Comparison of ENCODE assay signal across 20 cellular contexts in the genomic region with DNA sequence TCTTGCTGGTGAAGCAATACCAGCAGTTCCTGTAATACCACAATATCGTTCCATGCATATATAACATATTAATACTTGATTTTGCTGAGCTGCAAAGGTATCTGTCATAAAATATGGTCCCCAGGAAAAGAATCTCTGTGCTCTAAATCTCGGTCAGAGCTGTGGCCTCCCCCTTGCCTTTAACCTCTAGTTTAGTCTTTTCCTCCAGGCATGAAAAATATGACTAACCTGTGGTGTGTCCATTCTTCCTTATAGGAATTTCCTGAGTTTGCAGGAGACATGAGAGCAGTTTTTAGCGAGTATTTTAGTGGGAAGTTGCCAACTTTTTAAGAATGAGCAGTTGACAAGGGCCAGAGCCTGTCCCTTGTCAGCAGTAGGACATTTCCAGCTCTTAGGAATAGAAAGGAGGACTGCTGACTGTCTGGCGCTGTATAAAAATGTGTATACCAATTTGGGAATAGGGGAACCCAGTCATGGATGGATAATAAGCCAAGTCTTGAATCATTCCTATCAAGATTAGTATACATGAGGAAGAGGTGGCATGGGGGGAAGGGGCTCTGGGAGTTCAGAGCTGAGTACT. TPM values are rescaled to one million over a fixed set of nuclear protein-coding genes. Genes with fewer than 3 reads are reported as not detected.
A peak's percentile ranks its signal among the peaks of the same experiment; 100 is the strongest.
DNase-seq lines count a peak whose midpoint lies in the region; ATAC-seq, FAIRE-seq and TF ChIP-seq lines count a peak whose summit lies in the region.
"Had no signal": no experiment of that assay in that cellular context is flagged by ENCODE, and none has a peak within 500 bp of the region (broad histone marks: within the 10 kb centered on the region; RNA-seq: fewer than 3 reads in every experiment).

No MANE protein-coding gene starts in this region.

- ATAC-seq in naive thymus-derived CD4-positive, alpha-beta T cell = no peak
- no peak for ATAC-seq in upper lobe of left lung (ENCODE audit: low FRiP score in 2 of 2)
- ATAC-seq: gastrocnemius medialis had no signal

- no peak overlapping the region for H2AFZ ChIP-seq in Loucy (ENCODE audit: low read length)

- DNase-seq in CD4-positive, alpha-beta memory T cell = no peak
- peak; percentile 20 for DNase-seq in bronchial epithelial cell (ENCODE audit: low read depth)
- no peak for DNase-seq in naive thymus-derived CD4-positive, alpha-beta T cell
- DNase-seq in effector CD4-positive, alpha-beta T cell = no peak
- DNase-seq in HT-29 (ENCODE audit: low spot score) = no peak
- DNase-seq in upper lobe of left lung = no peak
- DNase-seq: activated CD4-positive, alpha-beta T cell treated with anti-CD3 and anti-CD28 coated beads, Interleukin-2, amount 10 ng/mL, durations not matched to agents 7 days and 5 days; activated naive CD8-positive, alpha-beta T cell treated with anti-CD3 and anti-CD28 coated beads for 36 hours; activated T-cell treated with anti-CD3 and anti-CD28 coated beads, Interleukin-2, amount 50 U/mL, for 48 hours; AML-193; DMS 273 treated with DMSO at 0.1 percent for 48 hours; gastrocnemius medialis; naive B cell; NCI-H774; posterior cingulate gyrus; stimulated activated CD4-positive, alpha-beta T cell treated with anti-CD3 and anti-CD28 coated beads, Interleukin-4, amount 100 ng/mL, for 1 hour had no signal

- no peaks in the 10 kb centered on the region for H3K9me3 Mint-ChIP-seq in CD4-positive, alpha-beta memory T cell
- H3K9me3 Mint-ChIP-seq in naive thymus-derived CD4-positive, alpha-beta T cell = peaks cover 0 to 2% (median 0%) of the 10 kb centered on the region in 11 donors
- H3K9me3 Mint-ChIP-seq: activated CD4-positive, alpha-beta T cell treated with anti-CD3 and anti-CD28 coated beads, Interleukin-2, amount 10 ng/mL, durations not matched to agents 7 days and 5 days; activated naive CD8-positive, alpha-beta T cell treated with anti-CD3 and anti-CD28 coated beads for 36 hours; brain; naive B cell had no signal

- H3K27ac Mint-ChIP-seq in CD4-positive, alpha-beta memory T cell = peak overlapping the region in 5 of 7 donors; percentile 6 to 88 (median 84)
- H3K27ac Mint-ChIP-seq in naive thymus-derived CD4-positive, alpha-beta T cell = peak overlapping the region in 5 of 9 donors; percentile 8 to 61 (median 39)

- no peaks in the 10 kb centered on the region for H3K9me2 ChIP-seq in Loucy (replicated peaks; ENCODE audit: low read depth, low read length)

- FAIRE-seq in bronchial epithelial cell (lab: Jason Lieb, UNC) = no peak

- peaks cover 36 to 74% (median 51%) of the 10 kb centered on the region in 4 donors for H3K4me1 Mint-ChIP-seq in CD4-positive, alpha-beta memory T cell
- H3K4me1 Mint-ChIP-seq in naive thymus-derived CD4-positive, alpha-beta T cell = peaks cover 29 to 80% (median 66%) of the 10 kb centered on the region in 7 donors

- peaks cover 26 to 78% of the 10 kb centered on the region in 2 donors for H3K36me3 Mint-ChIP-seq in CD4-positive, alpha-beta memory T cell
- peaks cover 9 to 24% (median 12%) of the 10 kb centered on the region in 5 donors for H3K36me3 Mint-ChIP-seq in naive thymus-derived CD4-positive, alpha-beta T cell

- no peak overlapping the region for H3K27ac ChIP-seq in CD4-positive, alpha-beta memory T cell (ENCODE audit: low read depth, low read length)
- H3K27ac ChIP-seq in naive thymus-derived CD4-positive, alpha-beta T cell (ENCODE audit: low read depth, low read length) = no peak overlapping the region
- no peak overlapping the region for H3K27ac ChIP-seq in upper lobe of left lung
- H3K27ac ChIP-seq: vagina had no signal

- POLR2A ChIA-PET in CD4-positive, alpha-beta memory T cell (lab: Charles Lee; ENCODE audit: partially characterized antibody) = no interaction called here
- POLR2A ChIA-PET in naive thymus-derived CD4-positive, alpha-beta T cell (lab: Charles Lee) = no interaction called here

- no peaks in the 10 kb centered on the region for H3K27me3 ChIP-seq in CD4-positive, alpha-beta memory T cell (ENCODE audit: insufficient read depth, low read length)
- no peaks in the 10 kb centered on the region for H3K27me3 ChIP-seq in Loucy (ENCODE audit: insufficient read depth, low read length, poor library complexity, severe bottlenecking)
- H3K27me3 ChIP-seq in bronchial epithelial cell (ENCODE audit: control insufficient read depth, insufficient read depth, low read length) = no peaks in the 10 kb centered on the region
- H3K27me3 ChIP-seq in naive thymus-derived CD4-positive, alpha-beta T cell (ENCODE audit: control insufficient read depth in 2 of 2, insufficient read depth in 2 of 2, low read length in 2 of 2) = no peaks in the 10 kb centered on the region
- H3K27me3 ChIP-seq in upper lobe of left lung = no peaks in the 10 kb centered on the region
- H3K27me3 ChIP-seq: gastrocnemius medialis, vagina had no signal

- CTCF ChIA-PET in CD4-positive, alpha-beta memory T cell (lab: Charles Lee; ENCODE audit: partially characterized antibody) = interaction anchor here (1.2 kb wide), 1 partner anchor 29 kb away, joined by 3 read pairs; no protein-coding TSS in a partner anchor
- CTCF ChIA-PET in naive thymus-derived CD4-positive, alpha-beta T cell (lab: Charles Lee) = interaction anchor here (0.6 kb wide), 1 partner anchor 12 kb away, joined by 3 read pairs; no protein-coding TSS in a partner anchor

- H3K4me1 ChIP-seq in CD4-positive, alpha-beta memory T cell (ENCODE audit: insufficient read depth, low read length) = peaks cover 51% of the 10 kb centered on the region
- H3K4me1 ChIP-seq in Loucy (ENCODE audit: insufficient read depth, low read length, poor library complexity, severe bottlenecking) = peaks cover 5% of the 10 kb centered on the region
- peaks cover 16 to 36% of the 10 kb centered on the region in 2 donors for H3K4me1 ChIP-seq in naive thymus-derived CD4-positive, alpha-beta T cell (ENCODE audit: control insufficient read depth in 2 of 2, insufficient read depth in 2 of 2, low read length in 2 of 2)
- peaks cover 0 to 6% (median 0%) of the 10 kb centered on the region in 4 donors for H3K4me1 ChIP-seq in upper lobe of left lung

- no peaks in the 10 kb centered on the region for H4K20me1 ChIP-seq in Loucy (ENCODE audit: insufficient read depth, low read length, poor library complexity, severe bottlenecking)

- TF ChIP-seq CTCF in Loucy (conservative IDR thresholded peaks at IDR 0.05; ENCODE audit: low read length) (no peak), bronchial epithelial cell (IDR thresholded peaks at IDR 0.05; ENCODE audit: insufficient read depth, low read length, severe bottlenecking) (no peak), upper lobe of left lung (IDR thresholded peaks at IDR 0.05) (no peak)

- TF ChIP-seq POLR2A in upper lobe of left lung (IDR thresholded peaks at IDR 0.05) = no peak

- no peaks in the 10 kb centered on the region for H3K79me2 ChIP-seq in Loucy (ENCODE audit: insufficient read depth, low read length)

- H3K27me3 Mint-ChIP-seq in CD4-positive, alpha-beta memory T cell = no peaks in the 10 kb centered on the region
- no peaks in the 10 kb centered on the region for H3K27me3 Mint-ChIP-seq in naive thymus-derived CD4-positive, alpha-beta T cell
- H3K27me3 Mint-ChIP-seq: activated CD4-positive, alpha-beta T cell treated with anti-CD3 and anti-CD28 coated beads, Interleukin-2, amount 10 ng/mL, durations not matched to agents 7 days and 5 days; activated naive CD8-positive, alpha-beta T cell treated with anti-CD3 and anti-CD28 coated beads for 36 hours; brain; naive B cell had no signal

- H3K4me2 ChIP-seq in Loucy (ENCODE audit: low read depth, low read length, poor library complexity, severe bottlenecking) = peak overlapping the region; percentile 2

- intact Hi-C loops in CD4-positive, alpha-beta memory T cell (cut with micrococcal nuclease) = no loop called here
- intact Hi-C loops in naive thymus-derived CD4-positive, alpha-beta T cell (cut with micrococcal nuclease) = no loop called here

- H3K9ac ChIP-seq in Loucy (ENCODE audit: low read depth, low read length, poor library complexity, severe bottlenecking) = no peak overlapping the region

- H3F3A ChIP-seq in Loucy (ENCODE audit: low read depth) = no peaks in the 10 kb centered on the region

- H3K4me3 Mint-ChIP-seq in CD4-positive, alpha-beta memory T cell = peak overlapping the region in 1 of 8 donors; percentile 12
- peak overlapping the region in 1 of 10 donors; percentile 14 for H3K4me3 Mint-ChIP-seq in naive thymus-derived CD4-positive, alpha-beta T cell
- H3K4me3 Mint-ChIP-seq: activated CD4-positive, alpha-beta T cell treated with anti-CD3 and anti-CD28 coated beads, Interleukin-2, amount 10 ng/mL, durations not matched to agents 7 days and 5 days; activated naive CD8-positive, alpha-beta T cell treated with anti-CD3 and anti-CD28 coated beads for 36 hours; brain had no signal

- H3K36me3 ChIP-seq in CD4-positive, alpha-beta memory T cell (ENCODE audit: insufficient read depth, low read length) = peaks cover 29% of the 10 kb centered on the region
- H3K36me3 ChIP-seq in Loucy (ENCODE audit: insufficient read depth, low read length) = peaks cover 25% of the 10 kb centered on the region; the same call in 1 of the 2 replicates
- H3K36me3 ChIP-seq in bronchial epithelial cell (ENCODE audit: control insufficient read depth, insufficient read depth, low read length) = peaks cover 15% of the 10 kb centered on the region
- peaks cover 0 to 46% (median 3%) of the 10 kb centered on the region in 3 experiments for H3K36me3 ChIP-seq in naive thymus-derived CD4-positive, alpha-beta T cell (ENCODE audit: control insufficient read depth in 2 of 3, insufficient read depth in 3 of 3, low read length in 3 of 3)
- H3K36me3 ChIP-seq in upper lobe of left lung = peaks cover 9 to 68% (median 40%) of the 10 kb centered on the region in 4 donors

- no peaks in the 10 kb centered on the region for H3K9me3 ChIP-seq in CD4-positive, alpha-beta memory T cell (ENCODE audit: control insufficient read depth in 1 of 2, low read length in 2 of 2)
- H3K9me3 ChIP-seq in Loucy (ENCODE audit: insufficient read depth, low read depth, low read length) (no peaks in the 10 kb centered on the region), upper lobe of left lung (no peaks in the 10 kb centered on the region)
- H3K9me3 ChIP-seq in naive thymus-derived CD4-positive, alpha-beta T cell (ENCODE audit: control insufficient read depth in 2 of 3, low read length in 3 of 3) = no peaks in the 10 kb centered on the region
- H3K9me3 ChIP-seq: gastrocnemius medialis, vagina had no signal

- 82 to 91% methylated on average over 4 of the region's 4 CpGs for whole genome bisulfite sequencing in upper lobe of left lung, 2 donors

- TF ChIP-seq EP300 in upper lobe of left lung (IDR thresholded peaks at IDR 0.05) = no peak

- H3K4me3 ChIP-seq in CD4-positive, alpha-beta memory T cell (ENCODE audit: low read length in 2 of 2) = no peak overlapping the region
- no peak overlapping the region for H3K4me3 ChIP-seq in Loucy (ENCODE audit: low read length, poor library complexity, severe bottlenecking)
- no peak overlapping the region for H3K4me3 ChIP-seq in bronchial epithelial cell (ENCODE audit: low read depth, low read length)
- H3K4me3 ChIP-seq in naive thymus-derived CD4-positive, alpha-beta T cell (ENCODE audit: low read length) = no peak overlapping the region
- H3K4me3 ChIP-seq in upper lobe of left lung = no peak overlapping the region
- H3K4me3 ChIP-seq: gastrocnemius medialis, skin epidermis, vagina had no signal

RNA-seq across cellular contexts. Expression of a gene that starts 8.7 kb away (rescaled TPM):
- total RNA-seq in CD4-positive, alpha-beta memory T cell = 10 to 100 TPM; 29.6 to 31.6 TPM
- polyA plus RNA-seq in CD4-positive, alpha-beta memory T cell = 10 to 100 TPM; 10.0 to 10.5 TPM
- total RNA-seq in bronchial epithelial cell (9.2 and 12.9 TPM in 2 replicates), upper lobe of left lung (10 to 100 TPM; 22.0 to 31.2 (median 29.1) TPM)
- total RNA-seq in naive thymus-derived CD4-positive, alpha-beta T cell = 10 to 100 TPM; 24.6 to 52.9 (median 30.7) TPM
- polyA plus RNA-seq in naive thymus-derived CD4-positive, alpha-beta T cell = 10 to 100 TPM in 1 of 2 donors, 1 to 10 TPM in 1; 8.9 to 10.7 TPM
- total RNA-seq in HT-29 (2014; rRNA removed; shearing (Covaris generic)) = 12.3 and 14.1 TPM in 2 replicates

RNA-seq across cellular contexts. Expression of a gene that starts 29.5 kb away (rescaled TPM):
- total RNA-seq in CD4-positive, alpha-beta memory T cell = 1 to 10 TPM; 8.0 to 9.7 TPM
- polyA plus RNA-seq in CD4-positive, alpha-beta memory T cell = 10 to 100 TPM in 1 of 2 donors, 1 to 10 TPM in 1; 9.7 to 10.4 TPM
- 8.2 and 9.5 TPM in 2 replicates for total RNA-seq in bronchial epithelial cell
- 10 to 100 TPM in 2 of 5 experiments, 1 to 10 TPM in 3; 2.6 to 13.3 (median 7.0) TPM for total RNA-seq in naive thymus-derived CD4-positive, alpha-beta T cell
- 1 to 10 TPM; 3.0 to 8.6 TPM for polyA plus RNA-seq in naive thymus-derived CD4-positive, alpha-beta T cell
- total RNA-seq in HT-29 (2014; rRNA removed; shearing (Covaris generic)) = 7.4 and 10.8 TPM in 2 replicates
- 10 to 100 TPM in 2 of 6 donors, 1 to 10 TPM in 4; 5.9 to 32.5 (median 7.4) TPM for total RNA-seq in upper lobe of left lung

RNA-seq across cellular contexts. Expression of a gene that starts 40.9 kb away (rescaled TPM):
- 100 to 1,000 TPM; 282 to 287 TPM for total RNA-seq in CD4-positive, alpha-beta memory T cell
- 100 to 1,000 TPM; 180 to 181 TPM for polyA plus RNA-seq in CD4-positive, alpha-beta memory T cell
- total RNA-seq in bronchial epithelial cell = 147 and 157 TPM in 2 replicates
- total RNA-seq in naive thymus-derived CD4-positive, alpha-beta T cell = 100 to 1,000 TPM; 176 to 303 (median 286) TPM
- 100 to 1,000 TPM; 130 to 231 TPM for polyA plus RNA-seq in naive thymus-derived CD4-positive, alpha-beta T cell
- total RNA-seq in HT-29 (2014; rRNA removed; shearing (Covaris generic)) = 115 and 136 TPM in 2 replicates
- total RNA-seq in upper lobe of left lung = 100 to 1,000 TPM; 164 to 224 (median 176) TPM

RNA-seq across cellular contexts. Expression of a gene that starts 45.8 kb away (rescaled TPM):
- 100 to 1,000 TPM; 101 to 103 TPM for total RNA-seq in CD4-positive, alpha-beta memory T cell
- polyA plus RNA-seq in CD4-positive, alpha-beta memory T cell = 10 to 100 TPM in 1 of 2 donors, 1 to 10 TPM in 1; 7.6 to 13.4 TPM
- total RNA-seq in bronchial epithelial cell (29.5 and 45.8 TPM in 2 replicates), upper lobe of left lung (100 to 1,000 TPM in 2 of 6 donors, 10 to 100 TPM in 4; 63.7 to 145 (median 88.6) TPM)
- total RNA-seq in naive thymus-derived CD4-positive, alpha-beta T cell = 100 to 1,000 TPM in 2 of 5 experiments, 10 to 100 TPM in 3; 95.3 to 147 (median 100.0) TPM
- polyA plus RNA-seq in naive thymus-derived CD4-positive, alpha-beta T cell = 10 to 100 TPM in 1 of 2 donors, 1 to 10 TPM in 1; 6.7 to 12.8 TPM
- total RNA-seq in HT-29 (2014; rRNA removed; shearing (Covaris generic)) = 54.3 and 57.2 TPM in 2 replicates
